ENCODE assay signal across 11 cellular contexts in genomic region chr1:2592672-2593071, GRCh38. TPM values are rescaled to one million over a fixed set of nuclear protein-coding genes. Genes with fewer than 3 reads are reported as not detected.
A peak's percentile ranks its signal among the peaks of the same experiment; 100 is the strongest.
DNase-seq lines count a peak whose midpoint lies in the region; ATAC-seq and TF ChIP-seq lines count a peak whose summit lies in the region.
"Had no signal": no experiment of that assay in that cellular context is flagged by ENCODE, and none has a peak within 500 bp of the region (broad histone marks: within the 10 kb centered on the region; RNA-seq: fewer than 3 reads in every experiment).

No MANE protein-coding gene starts in this region.

- BruUV-seq in PC-3 (replicated peaks; lab: Mats Ljungman, UMichigan): no TSS peak

- no peaks in the 10 kb centered on the region for H3K9me3 ChIP-seq in PC-3 (ENCODE audit: low read length)
- H3K9me3 ChIP-seq: uterus had no signal

- H3K27me3 Mint-ChIP-seq in activated T-cell treated with anti-CD3 and anti-CD28 coated beads, Interleukin-2, amount 50 U/mL, for 4 hours (ENCODE audit: low read depth): peaks cover under 1% of the 10 kb centered on the region

- DNase-seq in activated T-cell treated with anti-CD3 and anti-CD28 coated beads, Interleukin-2, amount 50 U/mL, for 4 hours: no peak
- no peak for DNase-seq in activated T-cell treated with anti-CD3 and anti-CD28 coated beads for 4 hours
- DNase-seq in PC-3: peak; percentile 17
- peak; percentile 15 for DNase-seq in epithelial cell of esophagus (ENCODE audit: low read depth)
- peak; percentile 51 for DNase-seq in sciatic nerve (ENCODE audit: low spot score)
- no peak for DNase-seq in SKM-1 (lab: John Stamatoyannopoulos, UW; ENCODE audit: unreplicated experiment)
- DNase-seq: erythroblast had no signal

- CTCF ChIA-PET in PC-3 (lab: Charles Lee): no interaction called here

- peak overlapping the region; percentile 49 for H3K4me3 Mint-ChIP-seq in activated T-cell treated with anti-CD3 and anti-CD28 coated beads, Interleukin-2, amount 50 U/mL, for 4 hours

- H3F3A ChIP-seq in PC-3 (ENCODE audit: low read length, unreplicated experiment): no peaks in the 10 kb centered on the region

- H3K79me2 ChIP-seq in PC-3 (ENCODE audit: low read length): 0 out of 2 replicates have a peak, but pooled peaks cover 3% of the 10 kb centered on the region

- H3K9me2 ChIP-seq in PC-3 (replicated peaks; ENCODE audit: low read length): no peaks in the 10 kb centered on the region

- H3K4me1 ChIP-seq in PC-3 (ENCODE audit: insufficient read depth, low read length): peaks cover 3% of the 10 kb centered on the region
- H3K4me1 ChIP-seq: uterus had no signal

- H3K36me3 ChIP-seq in PC-3 (ENCODE audit: low read depth, low read length): peaks cover 2% of the 10 kb centered on the region; the same call in 1 of the 2 replicates
- H3K36me3 ChIP-seq: uterus had no signal

- no peak overlapping the region for H3K9ac ChIP-seq in PC-3 (ENCODE audit: low read length)

- no peak for TF ChIP-seq CTCF in PC-3 (conservative IDR thresholded peaks at IDR 0.05; ENCODE audit: low read depth, low read length)
- TF ChIP-seq CTCF in epithelial cell of esophagus (IDR thresholded peaks at IDR 0.05; ENCODE audit: insufficient read depth, low read depth, low read length, missing control alignments): no peak

- no peak overlapping the region for H3K27ac ChIP-seq in PC-3 (ENCODE audit: low read length)
- H3K27ac ChIP-seq: uterus had no signal

- no peaks in the 10 kb centered on the region for H4K20me1 ChIP-seq in PC-3 (ENCODE audit: low read length)

- no peak overlapping the region for H3K4me3 ChIP-seq in PC-3 (ENCODE audit: low read length)
- no peak overlapping the region for H3K4me3 ChIP-seq in epithelial cell of esophagus (ENCODE audit: low read length)
- H3K4me3 ChIP-seq: uterus had no signal

- no peaks in the 10 kb centered on the region for H3K36me3 Mint-ChIP-seq in activated T-cell treated with anti-CD3 and anti-CD28 coated beads, Interleukin-2, amount 50 U/mL, for 4 hours (ENCODE audit: insufficient read depth)

- ATAC-seq in activated T-cell treated with anti-CD3 and anti-CD28 coated beads, Interleukin-2, amount 50 U/mL, for 4 hours: peak; percentile 14 to 19
- 0 out of 2 replicates have a peak, but pooled peaks have one; percentile 9 for ATAC-seq in PC-3
- no peak for ATAC-seq in sciatic nerve
- ATAC-seq in GM21737 (IDR thresholded peaks at IDR 0.05; ENCODE audit: unreplicated experiment): no peak
- ATAC-seq in GM21423 (IDR thresholded peaks at IDR 0.05; ENCODE audit: unreplicated experiment): no peak

- POLR2A ChIA-PET in PC-3 (lab: Charles Lee; ENCODE audit: unreplicated experiment): no interaction called here

- peak overlapping the region; percentile 20; the same call in 1 of the 2 replicates for H2AFZ ChIP-seq in PC-3 (ENCODE audit: low read length)

- no peaks in the 10 kb centered on the region for H3K9me3 Mint-ChIP-seq in activated T-cell treated with anti-CD3 and anti-CD28 coated beads, Interleukin-2, amount 50 U/mL, for 4 hours

- intact Hi-C loops in PC-3 (cut with micrococcal nuclease) (no loop called here), sciatic nerve (cut with DNase I) (no loop called here)

- no peak overlapping the region for H3K4me2 ChIP-seq in PC-3 (ENCODE audit: low read length)

- H3K27me3 ChIP-seq in PC-3 (ENCODE audit: low read length): no peaks in the 10 kb centered on the region
- H3K27me3 ChIP-seq: uterus had no signal

- peaks cover 5% of the 10 kb centered on the region for H3K4me1 Mint-ChIP-seq in activated T-cell treated with anti-CD3 and anti-CD28 coated beads, Interleukin-2, amount 50 U/mL, for 4 hours (ENCODE audit: low read depth)

RNA-seq across cellular contexts. Expression of gene PRXL2B, which starts 6.1 kb away (rescaled TPM):
- 10 to 100 TPM; 33.8 to 42.3 (median 40.8) TPM for total RNA-seq in activated T-cell treated with anti-CD3 and anti-CD28 coated beads, Interleukin-2, amount 50 U/mL, for 4 hours
- total RNA-seq in PC-3 (2014; rRNA removed): 75.0 and 85.0 TPM in 2 replicates
- 23.9 TPM for total RNA-seq in sciatic nerve

RNA-seq across cellular contexts. Expression of gene TNFRSF14, which starts 36.5 kb away (rescaled TPM):
- total RNA-seq in activated T-cell treated with anti-CD3 and anti-CD28 coated beads, Interleukin-2, amount 50 U/mL, for 4 hours: 100 to 1,000 TPM in 2 of 3 donors, 10 to 100 TPM in 1; 99.3 to 164 (median 114) TPM
- total RNA-seq in PC-3 (2014; rRNA removed) (21.1 and 25.5 TPM in 2 replicates), sciatic nerve (73.3 TPM)

RNA-seq across cellular contexts. Expression of gene MMEL1, which starts 40.1 kb away (rescaled TPM):
- under 1 TPM in 2 of 3 donors, not detected in 1; 0.61 to 0.68 TPM for total RNA-seq in activated T-cell treated with anti-CD3 and anti-CD28 coated beads, Interleukin-2, amount 50 U/mL, for 4 hours
- total RNA-seq in PC-3 (2014; rRNA removed): 1.8 TPM in 1 of 2 replicates, not detected in the other
- 1.7 TPM for total RNA-seq in sciatic nerve
- total RNA-seq: HT1080 had no signal

Comparison
In these comparisons a context has a peak if more than half of its experiments do, and no peak if none do; other contexts are left out.
1. ATAC-seq: peak in activated T-cell treated with anti-CD3 and anti-CD28 coated beads, Interleukin-2, amount 50 U/mL, for 4 hours (2 of 2) and PC-3 (single experiment); none in sciatic nerve (single experiment), GM21737 (single experiment) and GM21423 (single experiment).
2. DNase-seq: peak in PC-3 (single experiment), epithelial cell of esophagus (single experiment) and sciatic nerve (single experiment); none in activated T-cell treated with anti-CD3 and anti-CD28 coated beads, Interleukin-2, amount 50 U/mL, for 4 hours (single experiment), activated T-cell treated with anti-CD3 and anti-CD28 coated beads for 4 hours (single experiment) and SKM-1 (single experiment).